ENCODE assay signal across 1 cellular context in genomic region chr2:71071681-71072398, GRCh38.
TF ChIP-seq lines count a peak whose summit lies in the region.

No MANE protein-coding gene starts in this region.

TF ChIP-seq in H1, 55 proteins besides CTCF, POLR2A, EP300 and RAD21:
- TF ChIP-seq RFX5 (IDR thresholded peaks at IDR 0.05; ENCODE audit: borderline replicate concordance, low read depth, low read length), result no peak
- TF ChIP-seq E2F6 (IDR thresholded peaks at IDR 0.05), result no peak
- no peak for TF ChIP-seq KDM1A (IDR thresholded peaks at IDR 0.05; ENCODE audit: borderline replicate concordance, low read length)
- no peak for TF ChIP-seq RXRA (IDR thresholded peaks at IDR 0.05; ENCODE audit: insufficient read depth, low read depth, low read length)
- TF ChIP-seq GABPA (IDR thresholded peaks at IDR 0.05; ENCODE audit: borderline replicate concordance, insufficient read depth, low read length), result no peak
- no peak for TF ChIP-seq CREB1 (IDR thresholded peaks at IDR 0.05)
- TF ChIP-seq BACH1 (IDR thresholded peaks at IDR 0.05; ENCODE audit: low read length), result no peak
- no peak for TF ChIP-seq MAFK (IDR thresholded peaks at IDR 0.05; ENCODE audit: low read depth, low read length)
- TF ChIP-seq GTF2F1 (IDR thresholded peaks at IDR 0.05; ENCODE audit: borderline replicate concordance, low read depth, low read length), result no peak
- TF ChIP-seq SUZ12 (IDR thresholded peaks at IDR 0.05; ENCODE audit: low read length), result no peak
- no peak for TF ChIP-seq CBX5 (IDR thresholded peaks at IDR 0.05; ENCODE audit: low read depth, low read length)
- no peak for TF ChIP-seq CEBPB (IDR thresholded peaks at IDR 0.05; ENCODE audit: low read depth, low read length)
- no peak for TF ChIP-seq SIN3A (conservative IDR thresholded peaks at IDR 0.05 in 1 of 2, IDR thresholded peaks at IDR 0.05 in 1 of 2; ENCODE audit: low read depth in 1 of 2, low read length in 2 of 2)
- no peak for TF ChIP-seq CTBP2 (IDR thresholded peaks at IDR 0.05; ENCODE audit: borderline replicate concordance, insufficient read depth, insufficient read length, low read length)
- no peak for TF ChIP-seq CHD7 (IDR thresholded peaks at IDR 0.05; ENCODE audit: insufficient replicate concordance, low read length)
- TF ChIP-seq SIX5 (IDR thresholded peaks at IDR 0.05; ENCODE audit: low read depth, low read length), result no peak
- TF ChIP-seq KDM4A (IDR thresholded peaks at IDR 0.05; ENCODE audit: low read depth, low read length, severe bottlenecking), result no peak
- no peak for TF ChIP-seq JUND (IDR thresholded peaks at IDR 0.05; ENCODE audit: low read length)
